Comparison of ENCODE assay signal across 23 cellular contexts in the genomic region with DNA sequence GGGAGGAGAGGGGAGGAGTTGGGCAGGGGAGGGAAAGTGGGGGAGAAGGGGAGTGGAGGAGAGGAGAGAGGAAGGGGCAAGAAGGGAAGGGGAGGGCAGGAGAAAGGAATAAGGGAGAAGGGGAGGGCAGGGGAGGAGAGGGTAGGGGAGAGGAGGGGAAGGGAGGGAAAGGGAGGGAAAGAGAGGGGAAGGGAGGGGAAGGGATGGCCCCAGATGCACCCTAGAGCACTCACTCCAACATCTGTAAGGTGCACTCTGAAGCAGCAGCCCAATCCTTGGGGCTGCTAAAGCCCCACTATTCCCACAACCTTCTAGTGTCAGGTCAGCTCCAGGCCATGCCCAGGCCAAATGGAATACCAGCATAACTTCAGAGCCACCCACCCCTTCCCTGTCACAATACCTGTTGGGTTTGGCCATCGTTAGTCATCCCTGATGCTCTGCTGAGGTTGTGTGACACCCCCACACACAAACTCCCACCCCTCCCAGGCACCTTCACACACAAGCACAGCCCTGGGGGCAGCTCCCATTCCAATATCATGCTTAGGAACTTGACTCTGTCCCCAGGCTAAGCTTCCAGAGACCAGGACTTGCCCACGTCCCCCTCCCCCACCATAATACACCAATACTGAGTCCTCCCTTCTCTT. TPM values are rescaled to one million over a fixed set of nuclear protein-coding genes. Genes with fewer than 3 reads are reported as not detected.
"Had no signal": no experiment of that assay in that cellular context is flagged by ENCODE, and none has a peak within 500 bp of the region (broad histone marks: within the 10 kb centered on the region; RNA-seq: fewer than 3 reads in every experiment).

No MANE protein-coding gene starts in this region.

- H3K27ac ChIP-seq: body of pancreas, KMS-11, WERI-Rb-1 had no signal

- H3K9me3 ChIP-seq: body of pancreas, MG63 had no signal

- H3K4me3 ChIP-seq: body of pancreas, MG63, SK-N-MC had no signal

- H3K9me3 Mint-ChIP-seq: activated CD8-positive, alpha-beta T cell treated with anti-CD3 and anti-CD28 coated beads for 36 hours had no signal

- DNase-seq: activated CD4-positive, alpha-beta T cell treated with anti-CD3 and anti-CD28 coated beads for 36 hours; activated CD8-positive, alpha-beta memory T cell treated with anti-CD3 and anti-CD28 coated beads, Interleukin-2, amount 50 U/mL, for 4 hours; activated CD8-positive, alpha-beta T cell treated with anti-CD3 and anti-CD28 coated beads for 36 hours; activated naive CD4-positive, alpha-beta T cell treated with anti-CD3 and anti-CD28 coated beads, Interleukin-2, amount 50 U/mL, for 16 hours; aorta; body of pancreas; central memory CD4-positive, alpha-beta T cell; MG63; MV-4-11; NCI-H1092 treated with DMSO at 0.1 percent for 48 hours; NCI-H1694; NCI-H2029; NCI-H2107; NCI-H345; NCI-H510A; NCI-H526 treated with DMSO at 0.1 percent for 48 hours; RPMI8226; T-helper 1 cell; WERI-Rb-1 had no signal

- ATAC-seq: activated CD4-positive, alpha-beta T cell treated with anti-CD3 and anti-CD28 coated beads for 36 hours; activated CD8-positive, alpha-beta T cell treated with anti-CD3 and anti-CD28 coated beads for 36 hours; body of pancreas; Right ventricle myocardium inferior had no signal

- H3K4me2 ChIP-seq: KMS-11 had no signal

- H3K27me3 ChIP-seq: body of pancreas, MG63 had no signal

- H3K4me1 Mint-ChIP-seq: activated CD4-positive, alpha-beta T cell treated with anti-CD3 and anti-CD28 coated beads for 36 hours had no signal

- H3K4me1 ChIP-seq: body of pancreas had no signal

- H3K27ac Mint-ChIP-seq: activated CD4-positive, alpha-beta T cell treated with anti-CD3 and anti-CD28 coated beads for 36 hours; activated CD8-positive, alpha-beta T cell treated with anti-CD3 and anti-CD28 coated beads for 36 hours had no signal

- H3K9ac ChIP-seq: KMS-11 had no signal

- H3K36me3 ChIP-seq: MG63, WERI-Rb-1 had no signal

- H3K4me3 Mint-ChIP-seq: activated CD4-positive, alpha-beta T cell treated with anti-CD3 and anti-CD28 coated beads for 36 hours; activated CD8-positive, alpha-beta T cell treated with anti-CD3 and anti-CD28 coated beads for 36 hours had no signal

RNA-seq across cellular contexts. Expression of a gene that starts 55.6 kb away (rescaled TPM):
- total RNA-seq: activated CD4-positive, alpha-beta T cell treated with anti-CD3 and anti-CD28 coated beads for 36 hours; activated CD8-positive, alpha-beta T cell treated with anti-CD3 and anti-CD28 coated beads for 36 hours; OCI-LY7 had no signal
